ENCODE assay signal across 1 cellular context in the genomic region with DNA sequence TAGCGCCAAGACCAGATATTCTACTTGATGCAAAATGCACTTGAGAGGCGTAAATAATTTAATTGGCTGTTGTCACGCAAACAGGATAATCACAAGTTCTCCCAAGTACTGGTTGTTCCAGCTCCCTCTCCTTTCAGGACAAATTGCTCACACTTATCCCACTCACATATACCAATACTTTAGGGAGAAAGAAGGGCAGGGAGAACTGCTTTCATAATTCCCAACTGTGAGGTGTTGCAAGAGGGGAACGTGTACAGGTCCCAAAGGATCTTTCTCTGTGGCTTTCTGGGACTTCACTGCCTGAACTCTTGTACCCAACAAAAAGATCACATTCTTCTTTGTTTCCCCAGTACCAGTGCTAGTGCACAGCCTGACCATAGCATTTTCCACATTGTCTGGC.
TF ChIP-seq lines count a peak whose summit lies in the region.

No MANE protein-coding gene starts in this region.

TF ChIP-seq in HEK293T, 16 proteins besides CTCF, POLR2A, EP300 and RAD21 (continued from another document):
- TF ChIP-seq, protein P1, sequence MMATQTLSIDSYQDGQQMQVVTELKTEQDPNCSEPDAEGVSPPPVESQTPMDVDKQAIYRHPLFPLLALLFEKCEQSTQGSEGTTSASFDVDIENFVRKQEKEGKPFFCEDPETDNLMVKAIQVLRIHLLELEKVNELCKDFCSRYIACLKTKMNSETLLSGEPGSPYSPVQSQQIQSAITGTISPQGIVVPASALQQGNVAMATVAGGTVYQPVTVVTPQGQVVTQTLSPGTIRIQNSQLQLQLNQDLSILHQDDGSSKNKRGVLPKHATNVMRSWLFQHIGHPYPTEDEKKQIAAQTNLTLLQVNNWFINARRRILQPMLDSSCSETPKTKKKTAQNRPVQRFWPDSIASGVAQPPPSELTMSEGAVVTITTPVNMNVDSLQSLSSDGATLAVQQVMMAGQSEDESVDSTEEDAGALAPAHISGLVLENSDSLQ (IDR thresholded peaks at IDR 0.05), result no peak
- TF ChIP-seq ARNT (IDR thresholded peaks at IDR 0.05) (no peak), LEF1 (IDR thresholded peaks at IDR 0.05; ENCODE audit: borderline replicate concordance) (no peak), FOXM1 (IDR thresholded peaks at IDR 0.05; ENCODE audit: borderline replicate concordance) (no peak), CTBP1 (IDR thresholded peaks at IDR 0.05; ENCODE audit: borderline replicate concordance) (no peak), ZNF384 (IDR thresholded peaks at IDR 0.05) (no peak), FOXA1 (IDR thresholded peaks at IDR 0.05) (no peak), BHLHE40 (IDR thresholded peaks at IDR 0.05; ENCODE audit: borderline replicate concordance) (no peak), HDGF (IDR thresholded peaks at IDR 0.05; ENCODE audit: borderline replicate concordance) (no peak), L3MBTL2 (conservative IDR thresholded peaks at IDR 0.05) (no peak), TARDBP (IDR thresholded peaks at IDR 0.05) (no peak), ELF4 (IDR thresholded peaks at IDR 0.05) (no peak), SP1 (IDR thresholded peaks at IDR 0.05) (no peak)
